ENCODE assay signal across 15 cellular contexts in genomic region chr5:91127682-91128081, GRCh38.
A peak's percentile ranks its signal among the peaks of the same experiment; 100 is the strongest.
DNase-seq lines count a peak whose midpoint lies in the region; ATAC-seq and TF ChIP-seq lines count a peak whose summit lies in the region.
"Had no signal": no experiment of that assay in that cellular context is flagged by ENCODE, and none has a peak within 500 bp of the region (broad histone marks: within the 10 kb centered on the region; RNA-seq: fewer than 3 reads in every experiment).

No MANE protein-coding gene starts in this region.

- H3K27me3 Mint-ChIP-seq in naive thymus-derived CD4-positive, alpha-beta T cell: peaks cover 4 to 21% (median 5%) of the 10 kb centered on the region in 5 donors

- peaks cover 0 to 3% (median 0%) of the 10 kb centered on the region in 11 donors for H3K9me3 Mint-ChIP-seq in naive thymus-derived CD4-positive, alpha-beta T cell

- H3K27ac ChIP-seq in left ventricle myocardium inferior (replicated peaks): peak overlapping the region; percentile 78
- peak overlapping the region in 1 of 2 donors; percentile 14 for H3K27ac ChIP-seq in right atrium auricular region
- H3K27ac ChIP-seq in esophagus squamous epithelium: peak overlapping the region; percentile 19 to 65 (median 58)
- peak overlapping the region; percentile 65 to 77 for H3K27ac ChIP-seq in prostate gland
- peak overlapping the region; percentile 71 for H3K27ac ChIP-seq in vagina
- no peak overlapping the region for H3K27ac ChIP-seq in naive thymus-derived CD4-positive, alpha-beta T cell (ENCODE audit: low read depth, low read length)

- CTCF ChIA-PET in naive thymus-derived CD4-positive, alpha-beta T cell (lab: Charles Lee): no interaction called here

- H3K4me1 Mint-ChIP-seq in naive thymus-derived CD4-positive, alpha-beta T cell: no peaks in the 10 kb centered on the region
- H3K4me1 Mint-ChIP-seq: naive thymus-derived CD8-positive, alpha-beta T cell had no signal

- H3K36me3 ChIP-seq in left ventricle myocardium inferior: no peaks in the 10 kb centered on the region
- H3K36me3 ChIP-seq in right atrium auricular region: no peaks in the 10 kb centered on the region
- H3K36me3 ChIP-seq in esophagus squamous epithelium: no peaks in the 10 kb centered on the region
- no peaks in the 10 kb centered on the region for H3K36me3 ChIP-seq in prostate gland
- no peaks in the 10 kb centered on the region for H3K36me3 ChIP-seq in vagina
- no peaks in the 10 kb centered on the region for H3K36me3 ChIP-seq in naive thymus-derived CD4-positive, alpha-beta T cell (ENCODE audit: control insufficient read depth in 2 of 3, insufficient read depth in 3 of 3, low read length in 3 of 3)

- H3K4me3 ChIP-seq in left ventricle myocardium inferior: no peak overlapping the region
- H3K4me3 ChIP-seq in right atrium auricular region: no peak overlapping the region
- no peak overlapping the region for H3K4me3 ChIP-seq in esophagus squamous epithelium
- H3K4me3 ChIP-seq in prostate gland: no peak overlapping the region
- no peak overlapping the region for H3K4me3 ChIP-seq in vagina
- no peak overlapping the region for H3K4me3 ChIP-seq in naive thymus-derived CD4-positive, alpha-beta T cell (ENCODE audit: low read length)
- H3K4me3 ChIP-seq: psoas muscle had no signal

- no peaks in the 10 kb centered on the region for H3K36me3 Mint-ChIP-seq in naive thymus-derived CD4-positive, alpha-beta T cell
- H3K36me3 Mint-ChIP-seq: naive thymus-derived CD8-positive, alpha-beta T cell; stimulated activated memory B cell treated with anti-CD40 and anti-IgM and Interleukin-4, amounts not matched to agents 10 μg/mL and 1 μg/mL and 100 μg/mL, for 72 hours had no signal

- peaks cover 45% of the 10 kb centered on the region for H3K4me1 ChIP-seq in left ventricle myocardium inferior
- H3K4me1 ChIP-seq in right atrium auricular region: peaks cover 0 to 28% of the 10 kb centered on the region in 2 donors
- H3K4me1 ChIP-seq in esophagus squamous epithelium: peaks cover 17 to 53% (median 37%) of the 10 kb centered on the region in 3 donors
- H3K4me1 ChIP-seq in prostate gland (replicated peaks): peaks cover 7% of the 10 kb centered on the region
- peaks cover 48% of the 10 kb centered on the region for H3K4me1 ChIP-seq in vagina
- H3K4me1 ChIP-seq in naive thymus-derived CD4-positive, alpha-beta T cell (ENCODE audit: control insufficient read depth in 2 of 2, insufficient read depth in 2 of 2, low read length in 2 of 2): no peaks in the 10 kb centered on the region

- POLR2A ChIA-PET in naive thymus-derived CD4-positive, alpha-beta T cell (lab: Charles Lee): no interaction called here

- no peak for TF ChIP-seq CTCF in left ventricle myocardium inferior (IDR thresholded peaks at IDR 0.05; ENCODE audit: borderline replicate concordance)
- TF ChIP-seq CTCF in right atrium auricular region (IDR thresholded peaks at IDR 0.05): no peak
- no peak for TF ChIP-seq CTCF in esophagus squamous epithelium (IDR thresholded peaks at IDR 0.05)
- TF ChIP-seq CTCF in prostate gland (IDR thresholded peaks at IDR 0.05): no peak
- no peak for TF ChIP-seq CTCF in vagina (IDR thresholded peaks at IDR 0.05)

- no peak for ATAC-seq in naive thymus-derived CD4-positive, alpha-beta T cell
- no peak for ATAC-seq in GM18505 (IDR thresholded peaks at IDR 0.05; ENCODE audit: unreplicated experiment)
- ATAC-seq: activated CD4-positive, CD25-positive, alpha-beta regulatory T cell treated with anti-CD3 and anti-CD28 coated beads, Interleukin-2, amount 50 U/mL, for 24 hours; left lobe of liver; naive thymus-derived CD8-positive, alpha-beta T cell; psoas muscle; stimulated activated memory B cell treated with anti-CD40 and anti-IgM and Interleukin-4, amounts not matched to agents 10 μg/mL and 1 μg/mL and 100 μg/mL, for 72 hours had no signal

- no peak for TF ChIP-seq POLR2A in esophagus squamous epithelium (IDR thresholded peaks at IDR 0.05)
- TF ChIP-seq POLR2A in prostate gland (IDR thresholded peaks at IDR 0.05): no peak
- TF ChIP-seq POLR2A in vagina (IDR thresholded peaks at IDR 0.05): no peak
- TF ChIP-seq POLR2A in GM18505 (IDR thresholded peaks at IDR 0.05; ENCODE audit: borderline replicate concordance, extremely low read depth, insufficient read depth, insufficient read length): no peak

- no peak overlapping the region for H3K4me3 Mint-ChIP-seq in naive thymus-derived CD4-positive, alpha-beta T cell
- H3K4me3 Mint-ChIP-seq: naive thymus-derived CD8-positive, alpha-beta T cell; stimulated activated memory B cell treated with anti-CD40 and anti-IgM and Interleukin-4, amounts not matched to agents 10 μg/mL and 1 μg/mL and 100 μg/mL, for 72 hours had no signal

- no peaks in the 10 kb centered on the region for H3K9me3 ChIP-seq in left ventricle myocardium inferior (replicated peaks)
- no peaks in the 10 kb centered on the region for H3K9me3 ChIP-seq in right atrium auricular region
- H3K9me3 ChIP-seq in esophagus squamous epithelium: no peaks in the 10 kb centered on the region
- no peaks in the 10 kb centered on the region for H3K9me3 ChIP-seq in prostate gland
- no peaks in the 10 kb centered on the region for H3K9me3 ChIP-seq in vagina
- H3K9me3 ChIP-seq in naive thymus-derived CD4-positive, alpha-beta T cell (ENCODE audit: control insufficient read depth in 2 of 3, low read length in 3 of 3): no peaks in the 10 kb centered on the region
- H3K9me3 ChIP-seq: psoas muscle had no signal

- H3K27me3 ChIP-seq in left ventricle myocardium inferior (ENCODE audit: low read depth) (no peaks in the 10 kb centered on the region), right atrium auricular region (no peaks in the 10 kb centered on the region), esophagus squamous epithelium (no peaks in the 10 kb centered on the region), prostate gland (replicated peaks; ENCODE audit: insufficient read depth) (no peaks in the 10 kb centered on the region), vagina (no peaks in the 10 kb centered on the region)
- no peaks in the 10 kb centered on the region for H3K27me3 ChIP-seq in naive thymus-derived CD4-positive, alpha-beta T cell (ENCODE audit: control insufficient read depth in 2 of 2, insufficient read depth in 2 of 2, low read length in 2 of 2)

- no peak overlapping the region for H3K27ac Mint-ChIP-seq in naive thymus-derived CD4-positive, alpha-beta T cell
- H3K27ac Mint-ChIP-seq: naive thymus-derived CD8-positive, alpha-beta T cell; stimulated activated memory B cell treated with anti-CD40 and anti-IgM and Interleukin-4, amounts not matched to agents 10 μg/mL and 1 μg/mL and 100 μg/mL, for 72 hours had no signal

- DNase-seq in left ventricle myocardium inferior (no peak), right atrium auricular region (ENCODE audit: low spot score) (no peak), esophagus squamous epithelium (lab: John Stamatoyannopoulos, UW) (no peak), prostate gland (ENCODE audit: low spot score) (no peak), vagina (ENCODE audit: extremely low spot score in 2 of 2) (no peak)
- DNase-seq in naive thymus-derived CD4-positive, alpha-beta T cell: no peak
- no peak for DNase-seq in activated naive CD4-positive, alpha-beta T cell (lab: John Stamatoyannopoulos, UW)
- DNase-seq: naive thymus-derived CD8-positive, alpha-beta T cell; NCI-H524; psoas muscle; SHP77 treated with DMSO at 0.1 percent for 48 hours had no signal

- 30 to 42% methylated on average over 1 of the region's 1 CpG for WGBS in esophagus squamous epithelium, 2 donors
- WGBS in prostate gland: 9% methylated on average over 1 of the region's 1 CpG

- intact Hi-C loops in left ventricle myocardium inferior (cut with micrococcal nuclease) (no loop called here), esophagus squamous epithelium (cut with DNase I) (no loop called here), prostate gland (cut with DNase I) (loop anchor here (10.0 kb wide), 1 partner anchor 157 kb away; no protein-coding TSS in a partner anchor), vagina (cut with DNase I) (no loop called here)
- intact Hi-C loops in naive thymus-derived CD4-positive, alpha-beta T cell (cut with micrococcal nuclease): no loop called here
